15 cellular contexts compared by ENCODE assay signal in genomic region chr1:23371987-23372386, GRCh38. TPM values are rescaled to one million over a fixed set of nuclear protein-coding genes. Genes with fewer than 3 reads are reported as not detected.
DNase-seq lines count a peak whose midpoint lies in the region; TF ChIP-seq lines count a peak whose summit lies in the region.
"Had no signal": no experiment of that assay in that cellular context is flagged by ENCODE, and none has a peak within 500 bp of the region (broad histone marks: within the 10 kb centered on the region; RNA-seq: fewer than 3 reads in every experiment).

No MANE protein-coding gene starts in this region.

- no peaks in the 10 kb centered on the region for H3K36me3 ChIP-seq in HUES48 (ENCODE audit: control insufficient read depth, insufficient read depth, low read length)
- H3K36me3 ChIP-seq in mesendoderm (ENCODE audit: control insufficient read depth, insufficient read depth, low read length) = no peaks in the 10 kb centered on the region
- no peaks in the 10 kb centered on the region for H3K36me3 ChIP-seq in testis (ENCODE audit: low read depth, missing control alignments)
- H3K36me3 ChIP-seq: spleen had no signal

- no peak overlapping the region for H3K4me3 ChIP-seq in HUES48 (ENCODE audit: low read depth, low read length)
- H3K4me3 ChIP-seq in mesendoderm (ENCODE audit: low read length) = no peak overlapping the region
- no peak overlapping the region for H3K4me3 ChIP-seq in testis

- no peak overlapping the region for H4K5ac ChIP-seq in mesendoderm (ENCODE audit: low read length)

- no peak overlapping the region for H3K23ac ChIP-seq in mesendoderm (ENCODE audit: low read length)

- H3K9me3 Mint-ChIP-seq in brain = peaks cover 7 to 14% (median 12%) of the 10 kb centered on the region in 5 experiments
- H3K9me3 Mint-ChIP-seq: activated T-helper 17 cell treated with anti-CD3 and anti-CD28 coated beads, Interleukin-2, amount 50 U/mL, for 72 hours; dendritic cell treated with granulocyte-macrophage colony-stimulating factor and Interleukin-4, amounts not matched to agents 40 ng/mL and 50 ng/mL, for 4 days had no signal

- no peak overlapping the region for H2BK15ac ChIP-seq in mesendoderm (replicated peaks; ENCODE audit: low read depth)

- H3K4me1 ChIP-seq in HUES48 (ENCODE audit: control insufficient read depth, insufficient read depth, low read length) (peaks cover 22% of the 10 kb centered on the region), mesendoderm (ENCODE audit: control insufficient read depth, low read depth, low read length) (peaks cover 36% of the 10 kb centered on the region), testis (peaks cover 40% of the 10 kb centered on the region)

- H2BK120ac ChIP-seq in mesendoderm (ENCODE audit: low read depth, low read length) = no peak overlapping the region

- H3K4me2 ChIP-seq in mesendoderm (ENCODE audit: low read length) = no peak overlapping the region

- no peak overlapping the region for H3K4ac ChIP-seq in mesendoderm (ENCODE audit: low read depth, low read length)

- intact Hi-C loops in testis (cut with DNase I; ENCODE audit: low total_unique reads) = no loop called here

- peak overlapping the region; percentile 30 to 99 (median 79) for H3K4me3 Mint-ChIP-seq in brain
- H3K4me3 Mint-ChIP-seq: activated T-helper 17 cell treated with anti-CD3 and anti-CD28 coated beads, Interleukin-2, amount 50 U/mL, for 72 hours; dendritic cell treated with granulocyte-macrophage colony-stimulating factor and Interleukin-4, amounts not matched to agents 40 ng/mL and 50 ng/mL, for 4 days had no signal

- peaks cover 4% of the 10 kb centered on the region for H3K79me1 ChIP-seq in mesendoderm (ENCODE audit: low read length)

- H3K9ac ChIP-seq in HUES48 (ENCODE audit: low read depth, low read length) (no peak overlapping the region), mesendoderm (ENCODE audit: low read length) (peak overlapping the region; percentile 51)

- H3K27me3 ChIP-seq in HUES48 (ENCODE audit: control insufficient read depth, insufficient read depth, low read length) (peaks cover 91% of the 10 kb centered on the region), mesendoderm (ENCODE audit: insufficient read depth, low read length, poor library complexity) (no peaks in the 10 kb centered on the region), testis (no peaks in the 10 kb centered on the region)
- H3K27me3 ChIP-seq: spleen had no signal

- H3K27ac ChIP-seq in HUES48 (ENCODE audit: low read depth, low read length) = peak overlapping the region; percentile 71
- H3K27ac ChIP-seq in mesendoderm (ENCODE audit: low read depth, low read length) = peak overlapping the region; percentile 90
- peak overlapping the region; percentile 22 to 99 for H3K27ac ChIP-seq in testis

- H3K27ac Mint-ChIP-seq in brain = peak overlapping the region; percentile 69 to 100 (median 99)
- H3K27ac Mint-ChIP-seq: activated T-helper 17 cell treated with anti-CD3 and anti-CD28 coated beads, Interleukin-2, amount 50 U/mL, for 72 hours; dendritic cell treated with granulocyte-macrophage colony-stimulating factor and Interleukin-4, amounts not matched to agents 40 ng/mL and 50 ng/mL, for 4 days had no signal

- H3K79me2 ChIP-seq in mesendoderm (ENCODE audit: control insufficient read depth, insufficient read depth, low read length) = no peaks in the 10 kb centered on the region

- H3K4me1 Mint-ChIP-seq in brain = peaks cover 60% of the 10 kb centered on the region

- no peak for TF ChIP-seq CTCF in brain (conservative IDR thresholded peaks at IDR 0.05)
- no peak for TF ChIP-seq CTCF in testis (IDR thresholded peaks at IDR 0.05)

- WGBS in mesendoderm (ENCODE audit: extremely low coverage, insufficient coverage, low lambda C conversion rate) = no CpG with 5 or more reads among the region's 9 CpGs
- 41 to 49% methylated on average over 9 of the region's 9 CpGs for WGBS in testis, 2 donors

- H3K27me3 Mint-ChIP-seq in brain = peaks cover 14% of the 10 kb centered on the region
- H3K27me3 Mint-ChIP-seq: activated T-helper 17 cell treated with anti-CD3 and anti-CD28 coated beads, Interleukin-2, amount 50 U/mL, for 72 hours had no signal

- H3K56ac ChIP-seq in mesendoderm (ENCODE audit: low read length) = peak overlapping the region; percentile 83

- no peak overlapping the region for H4K8ac ChIP-seq in mesendoderm (ENCODE audit: low read depth, low read length)

- H3K18ac ChIP-seq in mesendoderm (ENCODE audit: low read length) = no peak overlapping the region

- H3K9me3 ChIP-seq in HUES48 (ENCODE audit: control insufficient read depth, insufficient read depth, low read length) (no peaks in the 10 kb centered on the region), testis (no peaks in the 10 kb centered on the region)
- H3K9me3 ChIP-seq: spleen had no signal

- H2BK5ac ChIP-seq in mesendoderm (ENCODE audit: low read length) = peak overlapping the region; percentile 52

- TF ChIP-seq POLR2A in testis (IDR thresholded peaks at IDR 0.05) = no peak

- peak; percentile 98 for DNase-seq in mesendoderm
- no peak for DNase-seq in testis
- DNase-seq in NCI-H1417 (lab: John Stamatoyannopoulos, UW) = no peak
- no peak for DNase-seq in iPS-NIHi11 (ENCODE audit: low spot score)
- DNase-seq in HUDEP-2 (lab: John Stamatoyannopoulos, UW; ENCODE audit: unreplicated experiment in 76 of 76) = no peak
- DNase-seq: DMS53; HCEC 1CT; NCI-H1436 treated with DMSO at 0.1 percent for 48 hours; OCI-M1; spleen; stimulated activated naive CD4-positive, alpha-beta T cell treated with Interleukin-2 at 50 U/mL for 16 hours had no signal

- peaks cover 25% of the 10 kb centered on the region for H3K36me3 Mint-ChIP-seq in brain

- peak overlapping the region; percentile 73 for H2AK5ac ChIP-seq in mesendoderm (ENCODE audit: low read length)

RNA-seq across cellular contexts. Expression of gene ZNF436, which starts 2.4 kb away (rescaled TPM):
- polyA plus RNA-seq in brain (ENCODE audit: insufficient read depth, low read depth, low replicate concordance) = 12.2 TPM
- 1.5 TPM for polyA plus RNA-seq in mesendoderm (2013, experiment 1 of 2)
- polyA plus RNA-seq in mesendoderm (2013, experiment 2 of 2) = 1.5 TPM
- 10 to 100 TPM; 26.7 to 29.0 TPM for total RNA-seq in testis
- 24.6 TPM for polyA plus RNA-seq in testis (ENCODE audit: insufficient read depth, low read depth, low replicate concordance)

RNA-seq across cellular contexts. Expression of gene HNRNPR, which starts 27.9 kb away (rescaled TPM):
- polyA plus RNA-seq in brain (ENCODE audit: insufficient read depth, low read depth, low replicate concordance) = 126 TPM
- polyA plus RNA-seq in mesendoderm (2013, experiment 1 of 2) = 205 TPM
- 197 TPM for polyA plus RNA-seq in mesendoderm (2013, experiment 2 of 2)
- total RNA-seq in testis = 10 to 100 TPM; 93.8 to 95.8 TPM
- polyA plus RNA-seq in testis (ENCODE audit: insufficient read depth, low read depth, low replicate concordance) = 89.6 TPM

RNA-seq across cellular contexts. Expression of gene TCEA3, which starts 52.6 kb away (rescaled TPM):
- polyA plus RNA-seq in brain (ENCODE audit: insufficient read depth, low read depth, low replicate concordance) (2.2 TPM), testis (ENCODE audit: insufficient read depth, low read depth, low replicate concordance) (10.8 TPM)
- 0.17 TPM for polyA plus RNA-seq in mesendoderm (2013, experiment 1 of 2)
- 0.17 TPM for polyA plus RNA-seq in mesendoderm (2013, experiment 2 of 2)
- 10 to 100 TPM; 12.6 to 14.7 TPM for total RNA-seq in testis
